ENCODE assay signal across 22 cellular contexts in genomic region chr1:180425956-180426355, GRCh38.
"Had no signal": no experiment of that assay in that cellular context is flagged by ENCODE, and none has a peak within 500 bp of the region (broad histone marks: within the 10 kb centered on the region; RNA-seq: fewer than 3 reads in every experiment).

No MANE protein-coding gene starts in this region.

- H3K4me1 ChIP-seq: breast epithelium, suprapubic skin had no signal

- H3K4me3 Mint-ChIP-seq: activated CD8-positive, alpha-beta T cell treated with anti-CD3 and anti-CD28 coated beads, Interleukin-2, amount 10 ng/mL, durations not matched to agents 7 days and 5 days; central memory CD8-positive, alpha-beta T cell; natural killer cell treated with Interleukin-12 subunit alpha and Interleukin-12 subunit beta and Interleukin-15 and Interleukin-18, amount 100 ng/mL, for 72 hours; stimulated activated effector memory CD8-positive, alpha-beta T cell treated with anti-CD3 and anti-CD28 coated beads, Interleukin-12 subunit alpha, Interleukin-12 subunit beta, amount 100 ng/mL, for 72 hours; stimulated activated naive CD8-positive, alpha-beta T cell treated with anti-CD3 and anti-CD28 coated beads, Interleukin-15, amount 100 ng/mL, for 72 hours had no signal

- H3K27ac Mint-ChIP-seq: activated CD8-positive, alpha-beta T cell treated with anti-CD3 and anti-CD28 coated beads, Interleukin-2, amount 10 ng/mL, durations not matched to agents 7 days and 5 days; activated naive CD4-positive, alpha-beta T cell treated with anti-CD3 and anti-CD28 coated beads, Interleukin-2, amount 50 U/mL, for 72 hours; natural killer cell treated with Interleukin-12 subunit alpha and Interleukin-12 subunit beta and Interleukin-15 and Interleukin-18, amount 100 ng/mL, for 72 hours; stimulated activated effector memory CD8-positive, alpha-beta T cell treated with anti-CD3 and anti-CD28 coated beads, Interleukin-12 subunit alpha, Interleukin-12 subunit beta, amount 100 ng/mL, for 72 hours; stimulated activated naive CD8-positive, alpha-beta T cell treated with anti-CD3 and anti-CD28 coated beads, Interleukin-15, amount 100 ng/mL, for 72 hours had no signal

- H3K27ac ChIP-seq: breast epithelium, heart right ventricle, suprapubic skin, tibial nerve, WERI-Rb-1 had no signal

- FAIRE-seq: colon, small intestine had no signal

- H3K27me3 Mint-ChIP-seq: central memory CD8-positive, alpha-beta T cell; natural killer cell treated with Interleukin-12 subunit alpha and Interleukin-12 subunit beta and Interleukin-15 and Interleukin-18, amount 100 ng/mL, for 72 hours; stimulated activated naive CD8-positive, alpha-beta T cell treated with anti-CD3 and anti-CD28 coated beads, Interleukin-15, amount 100 ng/mL, for 72 hours had no signal

- DNase-seq: activated CD4-positive, alpha-beta T cell treated with anti-CD3 and anti-CD28 coated beads, Interleukin-2, amount 50 U/mL, for 1 hour; activated CD4-positive, CD25-positive, alpha-beta regulatory T cell treated with anti-CD3 and anti-CD28 coated beads, Interleukin-2, amount 50 U/mL, for 72 hours; activated CD8-positive, alpha-beta T cell treated with anti-CD3 and anti-CD28 coated beads, Interleukin-2, amount 10 ng/mL, durations not matched to agents 7 days and 5 days; activated gamma-delta T cell treated with Interleukin-2 at 50 U/mL for 16 hours; aorta; effector memory CD4-positive, alpha-beta T cell; heart right ventricle; islet precursor cell; left cardiac atrium; small intestine; stimulated activated CD4-positive, alpha-beta T cell treated with anti-CD3 and anti-CD28 coated beads, Interleukin-2, amount 100 ng/mL, for 24 hours; stimulated activated naive CD8-positive, alpha-beta T cell treated with anti-CD3 and anti-CD28 coated beads, Interleukin-15, amount 100 ng/mL, for 72 hours; WERI-Rb-1 had no signal

- H3K9me3 Mint-ChIP-seq: central memory CD8-positive, alpha-beta T cell; natural killer cell treated with Interleukin-12 subunit alpha and Interleukin-12 subunit beta and Interleukin-15 and Interleukin-18, amount 100 ng/mL, for 72 hours had no signal

- ATAC-seq: activated CD8-positive, alpha-beta T cell treated with anti-CD3 and anti-CD28 coated beads, Interleukin-2, amount 10 ng/mL, durations not matched to agents 7 days and 5 days; activated naive CD4-positive, alpha-beta T cell treated with anti-CD3 and anti-CD28 coated beads, Interleukin-2, amount 50 U/mL, for 72 hours; heart right ventricle; left cardiac atrium; natural killer cell treated with Interleukin-12 subunit alpha and Interleukin-12 subunit beta and Interleukin-15 and Interleukin-18, amount 100 ng/mL, for 72 hours; sciatic nerve; stimulated activated effector memory CD8-positive, alpha-beta T cell treated with anti-CD3 and anti-CD28 coated beads, Interleukin-12 subunit alpha, Interleukin-12 subunit beta, amount 100 ng/mL, for 72 hours; stimulated activated naive CD8-positive, alpha-beta T cell treated with anti-CD3 and anti-CD28 coated beads, Interleukin-15, amount 100 ng/mL, for 72 hours had no signal

- H3K9me3 ChIP-seq: breast epithelium, suprapubic skin had no signal

- H3K36me3 ChIP-seq: breast epithelium, suprapubic skin had no signal

- H3K4me3 ChIP-seq: breast epithelium, heart right ventricle, suprapubic skin, tibial nerve had no signal

- H3K27me3 ChIP-seq: breast epithelium, heart right ventricle, suprapubic skin, tibial nerve had no signal
